ENCODE assay signal across 8 cellular contexts in genomic region chr6:73263570-73263909, GRCh38. TPM values are rescaled to one million over a fixed set of nuclear protein-coding genes. Genes with fewer than 3 reads are reported as not detected.
A peak's percentile ranks its signal among the peaks of the same experiment; 100 is the strongest.
DNase-seq lines count a peak whose midpoint lies in the region; ATAC-seq and TF ChIP-seq lines count a peak whose summit lies in the region.

No MANE protein-coding gene starts in this region.

- TF ChIP-seq POLR2A in NB4 (IDR thresholded peaks at IDR 0.05; ENCODE audit: extremely low read depth, insufficient read length) = no peak

- H3K36me3 ChIP-seq in effector memory CD4-positive, alpha-beta T cell (ENCODE audit: control insufficient read depth, insufficient read depth, low read length) = no peaks in the 10 kb centered on the region
- H3K36me3 ChIP-seq in neuron (ENCODE audit: insufficient read depth, low read length) = no peaks in the 10 kb centered on the region

- no peaks in the 10 kb centered on the region for H3K27me3 ChIP-seq in effector memory CD4-positive, alpha-beta T cell (replicated peaks; ENCODE audit: control insufficient read depth, insufficient read depth, low read length, poor library complexity, severe bottlenecking)
- H3K27me3 ChIP-seq in neuron (ENCODE audit: insufficient read depth, low read length) = no peaks in the 10 kb centered on the region

- no peak for TF ChIP-seq CTCF in NB4 (IDR thresholded peaks at IDR 0.05; ENCODE audit: low read depth, low read length)

- ATAC-seq in GM19397 (IDR thresholded peaks at IDR 0.05; ENCODE audit: unreplicated experiment) = peak; percentile 2

- H3K4me3 ChIP-seq in NB4 (ENCODE audit: low read depth, low read length) (peak overlapping the region; percentile 73), neuron (ENCODE audit: low read length) (peak overlapping the region; percentile 73)
- H3K4me3 ChIP-seq in effector memory CD4-positive, alpha-beta T cell (ENCODE audit: insufficient read depth, low read depth, low read length, poor library complexity, severe bottlenecking) = peak overlapping the region; percentile 84

- H3K4me1 ChIP-seq in effector memory CD4-positive, alpha-beta T cell (ENCODE audit: control insufficient read depth, insufficient read depth, low read length, poor library complexity, severe bottlenecking) = peaks cover 10% of the 10 kb centered on the region
- H3K4me1 ChIP-seq in neuron (ENCODE audit: insufficient read depth, low read length) = peaks cover 11% of the 10 kb centered on the region

- peak; percentile 20 for DNase-seq in AG08396 (ENCODE audit: low spot score)
- DNase-seq in NB4 (ENCODE audit: low read depth) = peak; percentile 33
- no peak for DNase-seq in effector memory CD4-positive, alpha-beta T cell
- DNase-seq in SK-N-DZ (ENCODE audit: low spot score) = no peak
- DNase-seq in stimulated activated CD4-positive, alpha-beta T cell treated with anti-CD3 and anti-CD28 coated beads, Interleukin-2, amount 100 ng/mL, for 48 hours = no peak
- no peak for DNase-seq in NCI-H2081 treated with DMSO at 0.1 percent for 48 hours (lab: John Stamatoyannopoulos, UW)

- no peak overlapping the region for H3K27ac ChIP-seq in effector memory CD4-positive, alpha-beta T cell (ENCODE audit: insufficient read depth, low read length, poor library complexity, severe bottlenecking)

- peak overlapping the region; percentile 90 for H2AFZ ChIP-seq in neuron (ENCODE audit: low read depth, low read length)

- H3K9me3 ChIP-seq in effector memory CD4-positive, alpha-beta T cell (ENCODE audit: control insufficient read depth, low read length) = no peaks in the 10 kb centered on the region
- H3K9me3 ChIP-seq in neuron (ENCODE audit: low read length) = no peaks in the 10 kb centered on the region

RNA-seq across cellular contexts. Expression of gene KHDC1, which starts 0.5 kb away (rescaled TPM):
- polyA plus RNA-seq in SK-N-DZ (2014; cell fraction: cytosol; rRNA removed) = 2.8 and 3.9 TPM in 2 replicates
- polyA plus RNA-seq in SK-N-DZ (2014; cell fraction: nucleus; rRNA removed) = 4.2 and 6.1 TPM in 2 replicates

RNA-seq across cellular contexts. Expression of gene KHDC1L, which starts 38.2 kb away (rescaled TPM):
- polyA plus RNA-seq in SK-N-DZ (2014; cell fraction: cytosol; rRNA removed) = not detected in 2 replicates
- not detected in 2 replicates for polyA plus RNA-seq in SK-N-DZ (2014; cell fraction: nucleus; rRNA removed)

Comparison
In these comparisons a context has a peak if more than half of its experiments do, and no peak if none do; other contexts are left out.
1. DNase-seq: peak in AG08396 (single experiment) and NB4 (single experiment); none in effector memory CD4-positive, alpha-beta T cell (0 of 3), SK-N-DZ (single experiment), stimulated activated CD4-positive, alpha-beta T cell treated with anti-CD3 and anti-CD28 coated beads, Interleukin-2, amount 100 ng/mL, for 48 hours (0 of 2) and NCI-H2081 treated with DMSO at 0.1 percent for 48 hours (single experiment).
2. Peak in every context shown above with its lines, with median percentiles within 50 percentile points of each other: H3K4me3 ChIP-seq.